Comparison of ENCODE assay signal across 1 cellular context in genomic region chr14:69696633-69697557, GRCh38.
TF ChIP-seq lines count a peak whose summit lies in the region.

No MANE protein-coding gene starts in this region.

TF ChIP-seq in K562, 482 proteins besides CTCF, POLR2A, EP300 and RAD21 (continued from another document and continues in another):
- TF ChIP-seq EGR1 (conservative IDR thresholded peaks at IDR 0.05) (peak; percentile 39; the same call in 1 of the 2 replicates), KLF1 (tag; IDR thresholded peaks at IDR 0.05) (peak; percentile 84; the same call in 1 of the 2 replicates), ZBTB9 (CRISPR knock-in tag; IDR thresholded peaks at IDR 0.05) (peak; percentile 94), FOSL1 (tag; conservative IDR thresholded peaks at IDR 0.05) (peak; percentile 62), TBP (optimal IDR thresholded peaks at IDR 0.05; ENCODE audit: low read depth, low read length) (peak; percentile 79), ZNF134 (CRISPR knock-in tag; conservative IDR thresholded peaks at IDR 0.05) (peak; percentile 43; the same call in 1 of the 2 replicates), NR2C2 (CRISPR knock-in tag; IDR thresholded peaks at IDR 0.05) (no peak), NR2C2 (tag; IDR thresholded peaks at IDR 0.05) (peak; percentile 83), TARDBP (IDR thresholded peaks at IDR 0.05) (no peak), KDM5B (IDR thresholded peaks at IDR 0.05; ENCODE audit: insufficient replicate concordance, low read depth, low read length) (peak; percentile 87), ZNF175 (CRISPR knock-in tag; IDR thresholded peaks at IDR 0.05; ENCODE audit: low read depth) (peak; percentile 88), EZH2 (IDR thresholded peaks at IDR 0.05; ENCODE audit: borderline replicate concordance, low read depth, low read length) (no peak), BHLHE40 (IDR thresholded peaks at IDR 0.05; ENCODE audit: low read length) (no peak), C11orf30 (IDR thresholded peaks at IDR 0.05; ENCODE audit: low read depth) (0 out of 2 replicates have a peak, but pooled peaks have one; percentile 22), TEAD1 (CRISPR knock-in tag; IDR thresholded peaks at IDR 0.05) (peak in 1 of 2 experiments; percentile 67; a peak in 1 of 4 replicates), PTRF (tag; IDR thresholded peaks at IDR 0.05) (peak; percentile 86), HINFP (tag; conservative IDR thresholded peaks at IDR 0.05; ENCODE audit: low read depth) (peak; percentile 79; the same call in 1 of the 2 replicates), ARNT (IDR thresholded peaks at IDR 0.05) (0 out of 4 replicates have a peak, but pooled peaks of 1 of the 2 experiments have one; percentile 8), ZNF584 (CRISPR knock-in tag; IDR thresholded peaks at IDR 0.05; ENCODE audit: low read depth) (peak; percentile 76; the same call in 1 of the 2 replicates), MAFG (tag; conservative IDR thresholded peaks at IDR 0.05) (peak; percentile 20; the same call in 1 of the 2 replicates), U2AF1 (optimal IDR thresholded peaks at IDR 0.05; ENCODE audit: low read depth, low read length) (no peak), ZNF644 (tag; IDR thresholded peaks at IDR 0.05; ENCODE audit: low read depth) (peak; percentile 80; the same call in 1 of the 2 replicates), ZNF146 (CRISPR knock-in tag; IDR thresholded peaks at IDR 0.05; ENCODE audit: unreplicated experiment) (no peak), ZNF316 (IDR thresholded peaks at IDR 0.05) (peak; percentile 29; the same call in 1 of the 2 replicates), TRIM25 (IDR thresholded peaks at IDR 0.05; ENCODE audit: borderline replicate concordance) (no peak), ZKSCAN8 (CRISPR knock-in tag; IDR thresholded peaks at IDR 0.05) (peak; percentile 63; the same call in 1 of the 2 replicates), HDAC8 (tag; IDR thresholded peaks at IDR 0.05) (no peak), CHCHD3 (CRISPR knock-in tag; IDR thresholded peaks at IDR 0.05) (no peak), GTF2F1 (IDR thresholded peaks at IDR 0.05; ENCODE audit: low read depth, low read length) (peak; percentile 51; the same call in 1 of the 2 replicates), MYBL2 (IDR thresholded peaks at IDR 0.05; ENCODE audit: low read depth) (no peak), MYBL2 (CRISPR knock-in tag; IDR thresholded peaks at IDR 0.05; ENCODE audit: borderline replicate concordance) (no peak), TCF7L2 (IDR thresholded peaks at IDR 0.05; ENCODE audit: low read depth, low read length) (no peak), AFF1 (IDR thresholded peaks at IDR 0.05; ENCODE audit: low read depth in 1 of 2, partially characterized antibody in 2 of 2) (peak in 1 of 2 experiments; percentile 55), NFXL1 (CRISPR knock-in tag; IDR thresholded peaks at IDR 0.05) (peak; percentile 74; the same call in 1 of the 2 replicates), MNT (conservative IDR thresholded peaks at IDR 0.05) (peak; percentile 31 to 43; a peak in 3 of 4 replicates), STAT5A (IDR thresholded peaks at IDR 0.05; ENCODE audit: borderline replicate concordance, low read length) (peak; percentile 99), TCF15 (CRISPR knock-in tag; IDR thresholded peaks at IDR 0.05) (peak; percentile 76), RBFOX2 (IDR thresholded peaks at IDR 0.05; ENCODE audit: low read depth, low read length) (peak; percentile 71), POLR2AphosphoS5 (IDR thresholded peaks at IDR 0.05; ENCODE audit: control insufficient read depth, insufficient read depth, low read depth, low read length) (peak; percentile 82; the same call in 1 of the 2 replicates), DDX20 (tag; IDR thresholded peaks at IDR 0.05; ENCODE audit: low read depth) (peak; percentile 69; the same call in 1 of the 2 replicates), NCOR1 (IDR thresholded peaks at IDR 0.05) (peak; percentile 22; the same call in 1 of the 2 replicates), SIX5 (IDR thresholded peaks at IDR 0.05; ENCODE audit: borderline replicate concordance in 1 of 2, insufficient read depth in 1 of 2, low read depth in 1 of 2, low read length in 2 of 2) (peak in 1 of 2 experiments; percentile 35; a peak in 1 of 4 replicates), GABPA (tag; conservative IDR thresholded peaks at IDR 0.05; ENCODE audit: low read depth) (peak; percentile 31; the same call in 1 of the 2 replicates), NR0B1 (IDR thresholded peaks at IDR 0.05; ENCODE audit: partially characterized antibody) (no peak), TAF7 (tag; IDR thresholded peaks at IDR 0.05) (0 out of 2 replicates have a peak, but pooled peaks have one; percentile 42), KLF13 (tag; IDR thresholded peaks at IDR 0.05; ENCODE audit: borderline replicate concordance, low read depth) (peak; percentile 45; the same call in 1 of the 2 replicates), SMAD3 (CRISPR knock-in tag; conservative IDR thresholded peaks at IDR 0.05) (peak; percentile 78; the same call in 1 of the 2 replicates), BDP1 (IDR thresholded peaks at IDR 0.05; ENCODE audit: insufficient read depth, insufficient read length) (no peak), CBFA2T3 (IDR thresholded peaks at IDR 0.05) (no peak), KDM1A (IDR thresholded peaks at IDR 0.05) (no peak), KAT7 (CRISPR knock-in tag; IDR thresholded peaks at IDR 0.05; ENCODE audit: borderline replicate concordance) (no peak), ZNF174 (CRISPR knock-in tag; IDR thresholded peaks at IDR 0.05) (no peak), POLR3A (IDR thresholded peaks at IDR 0.05; ENCODE audit: borderline replicate concordance, extremely low read depth, insufficient read depth, insufficient read length) (no peak), PHF8 (IDR thresholded peaks at IDR 0.05; ENCODE audit: borderline replicate concordance, low read length) (peak; percentile 35; the same call in 1 of the 2 replicates), ZNF280B (CRISPR knock-in tag; IDR thresholded peaks at IDR 0.05) (no peak)
